Comparison of ENCODE assay signal across 29 cellular contexts in genomic region chr1:155471891-155472290, GRCh38.
"Had no signal": no experiment of that assay in that cellular context is flagged by ENCODE, and none has a peak within 500 bp of the region (broad histone marks: within the 10 kb centered on the region; RNA-seq: fewer than 3 reads in every experiment).

No MANE protein-coding gene starts in this region.

- H3K27me3 ChIP-seq: ascending aorta, cardiac muscle cell had no signal

- H3K9me3 Mint-ChIP-seq: central memory CD8-positive, alpha-beta T cell had no signal

- H3K27ac Mint-ChIP-seq: activated naive CD4-positive, alpha-beta T cell treated with anti-CD3 and anti-CD28 coated beads, Interleukin-2, amount 10 ng/mL, durations not matched to agents 7 days and 5 days; activated naive CD8-positive, alpha-beta T cell; activated naive CD8-positive, alpha-beta T cell treated with anti-CD3 and anti-CD28 coated beads, Interleukin-2, amount 50 U/mL, for 24 hours; activated T-helper 1 cell treated with anti-CD3 and anti-CD28 coated beads, Interleukin-12 subunit alpha, Interleukin-12 subunit beta, Interleukin-2, Interleukin-4 antibody, amounts not matched to agents 30 ng/mL and 10 ng/mL and 1 ng/mL, durations not matched to agents 14 hours and 24 hours and 36 hours had no signal

- H3K27ac ChIP-seq: ascending aorta, cardiac muscle cell, PC-9, WERI-Rb-1 had no signal

- H3K27me3 Mint-ChIP-seq: activated naive CD4-positive, alpha-beta T cell treated with anti-CD3 and anti-CD28 coated beads, Interleukin-2, amount 10 ng/mL, durations not matched to agents 7 days and 5 days; activated naive CD8-positive, alpha-beta T cell; activated naive CD8-positive, alpha-beta T cell treated with anti-CD3 and anti-CD28 coated beads, Interleukin-2, amount 50 U/mL, for 24 hours; central memory CD8-positive, alpha-beta T cell had no signal

- DNase-seq: activated CD4-positive, alpha-beta T cell treated with anti-CD3 and anti-CD28 coated beads for 1 hour; activated CD4-positive, alpha-beta T cell treated with anti-CD3 and anti-CD28 coated beads for 48 hours; activated CD4-positive, alpha-beta T cell treated with anti-CD3 and anti-CD28 coated beads, Interleukin-2, amount 50 U/mL, for 48 hours; activated CD4-positive, CD25-positive, alpha-beta regulatory T cell; activated CD8-positive, alpha-beta memory T cell treated with anti-CD3 and anti-CD28 coated beads, Interleukin-2, amount 50 U/mL, for 4 hours; activated effector memory CD4-positive, alpha-beta T cell treated with Interleukin-2 at 50 U/mL for 16 hours; activated naive CD4-positive, alpha-beta T cell treated with anti-CD3 and anti-CD28 coated beads, Interleukin-2, amount 10 ng/mL, durations not matched to agents 7 days and 5 days; activated naive CD8-positive, alpha-beta T cell treated with anti-CD3 and anti-CD28 coated beads, Interleukin-2, amount 50 U/mL, for 24 hours; activated T-cell treated with anti-CD3 and anti-CD28 coated beads for 4 hours; activated T-cell treated with anti-CD3 and anti-CD28 coated beads, Interleukin-2, amount 50 U/mL, for 4 hours; amniotic stem cell; NCI-H1105; NCI-H1417 treated with DMSO at 0.1 percent for 48 hours; NCI-H1694; NCI-H2029; NCI-H510A; NCI-H526; NCI-H748 treated with DMSO at 0.1 percent for 48 hours; PC-9; Right ventricle myocardium superior; SW 1271; T-helper 1 cell; T1000; WERI-Rb-1 had no signal

- ATAC-seq: activated naive CD8-positive, alpha-beta T cell treated with anti-CD3 and anti-CD28 coated beads, Interleukin-2, amount 50 U/mL, for 24 hours; activated T-cell treated with anti-CD3 and anti-CD28 coated beads, Interleukin-2, amount 50 U/mL, for 4 hours had no signal

- H3K4me3 Mint-ChIP-seq: activated naive CD4-positive, alpha-beta T cell treated with anti-CD3 and anti-CD28 coated beads, Interleukin-2, amount 10 ng/mL, durations not matched to agents 7 days and 5 days; activated naive CD8-positive, alpha-beta T cell; activated naive CD8-positive, alpha-beta T cell treated with anti-CD3 and anti-CD28 coated beads, Interleukin-2, amount 50 U/mL, for 24 hours; activated T-cell treated with anti-CD3 and anti-CD28 coated beads, Interleukin-2, amount 50 U/mL, for 4 hours; activated T-helper 1 cell treated with anti-CD3 and anti-CD28 coated beads, Interleukin-12 subunit alpha, Interleukin-12 subunit beta, Interleukin-2, Interleukin-4 antibody, amounts not matched to agents 30 ng/mL and 10 ng/mL and 1 ng/mL, durations not matched to agents 14 hours and 24 hours and 36 hours; central memory CD8-positive, alpha-beta T cell had no signal
